22 cellular contexts compared by ENCODE assay signal in genomic region chr7:44706788-44707557, GRCh38. TPM values are rescaled to one million over a fixed set of nuclear protein-coding genes. Genes with fewer than 3 reads are reported as not detected.
A peak's percentile ranks its signal among the peaks of the same experiment; 100 is the strongest.
DNase-seq lines count a peak whose midpoint lies in the region; ATAC-seq and TF ChIP-seq lines count a peak whose summit lies in the region.
"Had no signal": no experiment of that assay in that cellular context is flagged by ENCODE, and none has a peak within 500 bp of the region (broad histone marks: within the 10 kb centered on the region; RNA-seq: fewer than 3 reads in every experiment).

No MANE protein-coding gene starts in this region.

- peaks cover 0 to 4% of the 10 kb centered on the region in 2 donors for H3K4me1 ChIP-seq in right atrium auricular region
- H3K4me1 ChIP-seq: HAP-1, lower lobe of right lung, upper lobe of right lung had no signal

- peaks cover 24% of the 10 kb centered on the region for H3K36me3 Mint-ChIP-seq in chondrocyte (ENCODE audit: low read depth)
- H3K36me3 Mint-ChIP-seq in WTC11 = peaks cover 21% of the 10 kb centered on the region

- H3K4me3 ChIP-seq in right atrium auricular region = no peak overlapping the region
- H3K4me3 ChIP-seq: HAP-1, lower lobe of right lung, ovary, upper lobe of right lung had no signal

- no peaks in the 10 kb centered on the region for H3K9me3 ChIP-seq in right atrium auricular region
- H3K9me3 ChIP-seq: HAP-1, lower lobe of right lung, ovary, upper lobe of right lung had no signal

- peak overlapping the region; percentile 35 to 68 for H3K27ac ChIP-seq in right atrium auricular region
- H3K27ac ChIP-seq: lower lobe of right lung, ovary, upper lobe of right lung had no signal

- H3K27me3 Mint-ChIP-seq in chondrocyte (ENCODE audit: low read depth) = no peaks in the 10 kb centered on the region
- H3K27me3 Mint-ChIP-seq in WTC11 (ENCODE audit: low read depth) = no peaks in the 10 kb centered on the region
- no peaks in the 10 kb centered on the region for H3K27me3 Mint-ChIP-seq in stimulated activated naive CD8-positive, alpha-beta T cell treated with anti-CD3 and anti-CD28 coated beads, Interleukin-15, amount 100 ng/mL, for 72 hours
- H3K27me3 Mint-ChIP-seq: central memory CD8-positive, alpha-beta T cell; natural killer cell treated with Interleukin-12 subunit alpha and Interleukin-12 subunit beta and Interleukin-15 and Interleukin-18, amount 100 ng/mL, for 72 hours had no signal

- CTCF ChIA-PET in WTC11 (lab: Charles Lee) = no interaction called here

- POLR2A ChIA-PET in WTC11 (lab: Charles Lee) = no interaction called here

- no peaks in the 10 kb centered on the region for H3K27me3 ChIP-seq in right atrium auricular region
- H3K27me3 ChIP-seq: ovary, upper lobe of right lung had no signal

- no peak overlapping the region for H3K27ac Mint-ChIP-seq in chondrocyte (ENCODE audit: unreplicated experiment)
- no peak overlapping the region for H3K27ac Mint-ChIP-seq in WTC11
- peak overlapping the region in 1 of 2 donors; percentile 42 for H3K27ac Mint-ChIP-seq in stimulated activated naive CD8-positive, alpha-beta T cell treated with anti-CD3 and anti-CD28 coated beads, Interleukin-15, amount 100 ng/mL, for 72 hours
- H3K27ac Mint-ChIP-seq: natural killer cell treated with Interleukin-12 subunit alpha and Interleukin-12 subunit beta and Interleukin-15 and Interleukin-18, amount 100 ng/mL, for 72 hours had no signal

- DNase-seq in NCI-H1092 (lab: John Stamatoyannopoulos, UW) (peak; percentile 30), chondrocyte (ENCODE audit: low spot score) (peak; percentile 82), right atrium auricular region (ENCODE audit: low spot score) (no peak), WTC11 (ENCODE audit: low spot score) (no peak), RPMI8226 (no peak), globus pallidus (ENCODE audit: low spot score) (no peak)
- DNase-seq in stimulated activated naive CD8-positive, alpha-beta T cell treated with anti-CD3 and anti-CD28 coated beads, Interleukin-15, amount 100 ng/mL, for 72 hours = no peak
- DNase-seq: activated CD4-positive, alpha-beta T cell treated with anti-CD3 and anti-CD28 coated beads for 48 hours; activated naive CD4-positive, alpha-beta T cell; activated T-cell treated with anti-CD3 and anti-CD28 coated beads, Interleukin-2, amount 50 U/mL, for 4 hours; EL; islet precursor cell; NCI-H187; stimulated activated CD4-positive, alpha-beta T cell treated with anti-CD3 and anti-CD28 coated beads, Interleukin-2, amount 100 ng/mL, for 48 hours; upper lobe of right lung had no signal

- no peaks in the 10 kb centered on the region for H3K4me1 Mint-ChIP-seq in chondrocyte (ENCODE audit: low read depth)
- no peaks in the 10 kb centered on the region for H3K4me1 Mint-ChIP-seq in WTC11
- peaks cover 5% of the 10 kb centered on the region for H3K4me1 Mint-ChIP-seq in stimulated activated naive CD8-positive, alpha-beta T cell treated with anti-CD3 and anti-CD28 coated beads, Interleukin-15, amount 100 ng/mL, for 72 hours
- H3K4me1 Mint-ChIP-seq: CD14-positive monocyte had no signal

- no peaks in the 10 kb centered on the region for H3K9me3 Mint-ChIP-seq in chondrocyte (ENCODE audit: low read depth)
- H3K9me3 Mint-ChIP-seq in WTC11 = no peaks in the 10 kb centered on the region
- H3K9me3 Mint-ChIP-seq in stimulated activated naive CD8-positive, alpha-beta T cell treated with anti-CD3 and anti-CD28 coated beads, Interleukin-15, amount 100 ng/mL, for 72 hours = no peaks in the 10 kb centered on the region
- H3K9me3 Mint-ChIP-seq: activated T-cell treated with anti-CD3 and anti-CD28 coated beads, Interleukin-2, amount 50 U/mL, for 4 hours; central memory CD8-positive, alpha-beta T cell; natural killer cell treated with Interleukin-12 subunit alpha and Interleukin-12 subunit beta and Interleukin-15 and Interleukin-18, amount 100 ng/mL, for 72 hours had no signal

- H3K4me3 Mint-ChIP-seq in chondrocyte (ENCODE audit: unreplicated experiment) (no peak overlapping the region), WTC11 (no peak overlapping the region)
- H3K4me3 Mint-ChIP-seq in stimulated activated naive CD8-positive, alpha-beta T cell treated with anti-CD3 and anti-CD28 coated beads, Interleukin-15, amount 100 ng/mL, for 72 hours = no peak overlapping the region
- H3K4me3 Mint-ChIP-seq: activated T-cell treated with anti-CD3 and anti-CD28 coated beads, Interleukin-2, amount 50 U/mL, for 4 hours; CD14-positive monocyte; central memory CD8-positive, alpha-beta T cell; natural killer cell treated with Interleukin-12 subunit alpha and Interleukin-12 subunit beta and Interleukin-15 and Interleukin-18, amount 100 ng/mL, for 72 hours had no signal

- peaks cover 44% of the 10 kb centered on the region for H3K36me3 ChIP-seq in right atrium auricular region
- H3K36me3 ChIP-seq: ovary had no signal

- TF ChIP-seq CTCF in chondrocyte (IDR thresholded peaks at IDR 0.05) = no peak
- TF ChIP-seq CTCF in right atrium auricular region (IDR thresholded peaks at IDR 0.05) = no peak
- no peak for TF ChIP-seq CTCF in WTC11 (IDR thresholded peaks at IDR 0.05)

- ATAC-seq in WTC11 = no peak
- ATAC-seq in stimulated activated naive CD8-positive, alpha-beta T cell treated with anti-CD3 and anti-CD28 coated beads, Interleukin-15, amount 100 ng/mL, for 72 hours = no peak
- ATAC-seq: activated T-cell treated with anti-CD3 and anti-CD28 coated beads, Interleukin-2, amount 50 U/mL, for 4 hours; lower lobe of right lung; SK-N-SH treated with all-trans-retinoic acid at 6 μM for 48 hours; upper lobe of right lung had no signal

TF ChIP-seq in WTC11, 78 proteins besides CTCF, POLR2A, EP300 and RAD21 (continues in another document):
- TF ChIP-seq GTF2I (CRISPR knock-in tag; conservative IDR thresholded peaks at IDR 0.05) (no peak), ATF6 (CRISPR knock-in tag; IDR thresholded peaks at IDR 0.05) (no peak), PRRX2 (CRISPR knock-in tag; IDR thresholded peaks at IDR 0.05) (no peak), FOXK1 (CRISPR knock-in tag; IDR thresholded peaks at IDR 0.05) (no peak), ZNF532 (CRISPR knock-in tag; IDR thresholded peaks at IDR 0.05; ENCODE audit: borderline replicate concordance) (no peak), SMAD3 (CRISPR knock-in tag; IDR thresholded peaks at IDR 0.05; ENCODE audit: borderline replicate concordance) (no peak), JUN (CRISPR knock-in tag; IDR thresholded peaks at IDR 0.05) (no peak), E2F5 (CRISPR knock-in tag; IDR thresholded peaks at IDR 0.05) (no peak), ZNF416 (CRISPR knock-in tag; IDR thresholded peaks at IDR 0.05) (no peak), HMGA2 (CRISPR knock-in tag; IDR thresholded peaks at IDR 0.05) (no peak)

RNA-seq across cellular contexts. Expression of gene ZMIZ2, which starts 41.7 kb away (rescaled TPM):
- total RNA-seq in chondrocyte = 68.5 to 73.5 TPM (median 72.6 TPM) in 3 replicates
- total RNA-seq in right atrium auricular region = 10 to 100 TPM; 14.1 to 21.3 TPM
- total RNA-seq in WTC11 (2021) = 97.0 to 102 TPM (median 99.1 TPM) in 3 replicates

Comparison
In these comparisons a context has a peak if more than half of its experiments do, and no peak if none do; other contexts are left out.
1. DNase-seq: peak in NCI-H1092 (single experiment) and chondrocyte (single experiment); none in right atrium auricular region (single experiment), WTC11 (single experiment), stimulated activated naive CD8-positive, alpha-beta T cell treated with anti-CD3 and anti-CD28 coated beads, Interleukin-15, amount 100 ng/mL, for 72 hours (0 of 2), RPMI8226 (single experiment) and globus pallidus (single experiment).